10 cellular contexts compared by ENCODE assay signal in genomic region chr9:106916491-106917235, GRCh38. TPM values are rescaled to one million over a fixed set of nuclear protein-coding genes. Genes with fewer than 3 reads are reported as not detected.
DNase-seq lines count a peak whose midpoint lies in the region; ATAC-seq, FAIRE-seq and TF ChIP-seq lines count a peak whose summit lies in the region.
"Had no signal": no experiment of that assay in that cellular context is flagged by ENCODE, and none has a peak within 500 bp of the region (broad histone marks: within the 10 kb centered on the region; RNA-seq: fewer than 3 reads in every experiment).

No MANE protein-coding gene starts in this region.

- TF ChIP-seq POLR2A in body of pancreas (IDR thresholded peaks at IDR 0.05) = no peak
- no peak for TF ChIP-seq POLR2A in transverse colon (IDR thresholded peaks at IDR 0.05)
- TF ChIP-seq POLR2A in GM12892 (IDR thresholded peaks at IDR 0.05; ENCODE audit: low read depth, low read length) = no peak

- WGBS in body of pancreas, 2 donors = 56 to 60% methylated on average over 8 of the region's 8 CpGs
- WGBS in transverse colon (ENCODE audit: low coverage in 1 of 2), 2 donors = 46 to 54% methylated on average over 7 to 8 of the region's 8 CpGs

- H3K36me3 ChIP-seq in body of pancreas (replicated peaks in 1 of 2; ENCODE audit: insufficient read depth in 1 of 2, low read depth in 2 of 2) (no peaks in the 10 kb centered on the region), kidney epithelial cell (ENCODE audit: control insufficient read depth, insufficient read depth, low read length) (no peaks in the 10 kb centered on the region), transverse colon (no peaks in the 10 kb centered on the region)

- peak; percentile 33 for DNase-seq in DMS 273 (lab: John Stamatoyannopoulos, UW; ENCODE audit: unreplicated experiment)
- DNase-seq in DMS 273 treated with DMSO at 0.1 percent for 48 hours (lab: John Stamatoyannopoulos, UW) = no peak
- peak; percentile 32 to 63 (median 50) for DNase-seq in body of pancreas
- peak; percentile 88 for DNase-seq in kidney epithelial cell (ENCODE audit: low read depth)
- DNase-seq in transverse colon = peak; percentile 73
- DNase-seq in GM12892 (ENCODE audit: insufficient read length) = no peak
- DNase-seq in NCI-H526 treated with DMSO at 0.1 percent for 48 hours (lab: John Stamatoyannopoulos, UW) = no peak
- DNase-seq in DMS114 treated with DMSO at 0.1 percent for 48 hours (lab: John Stamatoyannopoulos, UW; ENCODE audit: unreplicated experiment) = no peak
- DNase-seq: activated CD8-positive, alpha-beta memory T cell treated with anti-CD3 and anti-CD28 coated beads, Interleukin-2, amount 50 U/mL, for 48 hours had no signal

- H3K4me3 ChIP-seq in body of pancreas (no peak overlapping the region), kidney epithelial cell (ENCODE audit: low read depth, low read length) (no peak overlapping the region), transverse colon (no peak overlapping the region)

- ATAC-seq in body of pancreas = peak; percentile 80

- TF ChIP-seq CTCF in body of pancreas (IDR thresholded peaks at IDR 0.05) (no peak), kidney epithelial cell (IDR thresholded peaks at IDR 0.05; ENCODE audit: insufficient read depth, low read length, poor library complexity, severe bottlenecking) (no peak), transverse colon (IDR thresholded peaks at IDR 0.05) (no peak)

- H3K9me3 ChIP-seq in body of pancreas (no peaks in the 10 kb centered on the region), transverse colon (no peaks in the 10 kb centered on the region)

- in situ Hi-C loops in transverse colon (cut with MboI; ENCODE audit: low pct_ligation_motif_present in 1 of 4, low pct_unique_long_range_greater_than_20kb in 1 of 4, low sequenced_read_pairs in 3 of 4) = no loop called here

- H3K4me1 ChIP-seq in body of pancreas = peaks cover 26% of the 10 kb centered on the region
- peaks cover 17 to 51% (median 25%) of the 10 kb centered on the region in 4 donors for H3K4me1 ChIP-seq in transverse colon

- intact Hi-C loops in body of pancreas (cut with DNase I) = no loop called here
- intact Hi-C loops in transverse colon (cut with DNase I; ENCODE audit: low total_unique reads) = loop anchor here (5.0 kb wide), 1 partner anchor 1779 kb away; no protein-coding TSS in a partner anchor

- peak overlapping the region in 3 of 4 donors; percentile 16 to 50 (median 36) for H3K27ac ChIP-seq in body of pancreas
- peak overlapping the region; percentile 37 to 62 (median 48) for H3K27ac ChIP-seq in transverse colon
- H3K27ac ChIP-seq: 22Rv1 had no signal

- no peak for FAIRE-seq in GM12892 (lab: Jason Lieb, UNC)

- no peaks in the 10 kb centered on the region for H3K27me3 ChIP-seq in body of pancreas
- H3K27me3 ChIP-seq in kidney epithelial cell (ENCODE audit: control insufficient read depth, insufficient read depth, low read length) = no peaks in the 10 kb centered on the region
- H3K27me3 ChIP-seq in transverse colon = no peaks in the 10 kb centered on the region

- TF ChIP-seq EP300 in transverse colon (IDR thresholded peaks at IDR 0.05; ENCODE audit: low read depth) = no peak

RNA-seq across cellular contexts. Expression of gene ZNF462, which starts 53.7 kb away (rescaled TPM):
- 1 to 10 TPM; 4.7 to 8.9 TPM for total RNA-seq in body of pancreas
- 26.2 and 32.1 TPM in 2 replicates for total RNA-seq in kidney epithelial cell
- total RNA-seq in transverse colon = 10 to 100 TPM; 17.5 to 28.7 (median 22.9) TPM
- polyA plus RNA-seq in GM12892 (2012; ENCODE audit: missing spikeins) = 0.42 TPM

Comparison
In these comparisons a context has a peak if more than half of its experiments do, and no peak if none do; other contexts are left out.
1. DNase-seq: peak in DMS 273 (single experiment), body of pancreas (4 of 4), kidney epithelial cell (single experiment) and transverse colon (single experiment); none in DMS 273 treated with DMSO at 0.1 percent for 48 hours (single experiment), GM12892 (single experiment), NCI-H526 treated with DMSO at 0.1 percent for 48 hours (single experiment) and DMS114 treated with DMSO at 0.1 percent for 48 hours (single experiment).